Comparison of ENCODE assay signal across 18 cellular contexts in the genomic region with DNA sequence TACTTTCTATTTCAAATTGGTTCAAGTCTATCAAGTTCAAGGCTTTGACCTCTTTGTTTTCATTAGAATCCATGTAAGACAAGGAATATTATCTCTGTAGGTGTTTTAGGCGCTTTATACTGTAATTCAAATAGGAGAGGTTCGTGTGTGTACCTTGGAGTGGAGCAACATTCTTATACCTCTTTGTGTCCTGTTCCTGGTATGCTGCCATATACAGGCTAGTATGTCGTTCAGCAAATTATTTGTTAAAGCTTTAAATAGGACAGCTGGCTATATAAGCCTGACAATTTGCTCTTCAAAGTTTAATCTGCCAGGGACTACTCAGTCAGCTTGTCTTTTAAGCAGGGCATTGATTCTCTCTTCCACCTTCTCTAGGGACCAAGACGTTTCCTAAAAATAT. TPM values are rescaled to one million over a fixed set of nuclear protein-coding genes. Genes with fewer than 3 reads are reported as not detected.
DNase-seq lines count a peak whose midpoint lies in the region; ATAC-seq, FAIRE-seq and TF ChIP-seq lines count a peak whose summit lies in the region.
"Had no signal": no experiment of that assay in that cellular context is flagged by ENCODE, and none has a peak within 500 bp of the region (broad histone marks: within the 10 kb centered on the region; RNA-seq: fewer than 3 reads in every experiment).

No MANE protein-coding gene starts in this region.

- CTCF ChIA-PET in PC-3 (lab: Charles Lee), result interaction anchor here (0.5 kb wide), 1 partner anchor 1874 kb away, joined by 3 read pairs; no protein-coding TSS in a partner anchor

- H3K27me3 ChIP-seq in Loucy (ENCODE audit: insufficient read depth, low read length, poor library complexity, severe bottlenecking) (no peaks in the 10 kb centered on the region), PC-3 (ENCODE audit: low read length) (no peaks in the 10 kb centered on the region), Peyer's patch (no peaks in the 10 kb centered on the region)
- H3K27me3 ChIP-seq: BE2C had no signal

- H3K4me1 ChIP-seq in Loucy (ENCODE audit: insufficient read depth, low read length, poor library complexity, severe bottlenecking), result no peaks in the 10 kb centered on the region
- peaks cover 18% of the 10 kb centered on the region for H3K4me1 ChIP-seq in PC-3 (ENCODE audit: insufficient read depth, low read length)
- no peaks in the 10 kb centered on the region for H3K4me1 ChIP-seq in Peyer's patch
- H3K4me1 ChIP-seq: BE2C had no signal

- H3K9ac ChIP-seq in Loucy (ENCODE audit: low read depth, low read length, poor library complexity, severe bottlenecking), result no peak overlapping the region
- no peak overlapping the region for H3K9ac ChIP-seq in PC-3 (ENCODE audit: low read length)
- H3K9ac ChIP-seq: KMS-11 had no signal

- no peak for ATAC-seq in PC-3
- ATAC-seq: HepG2, T-cell had no signal

- H3K9me2 ChIP-seq in Loucy (replicated peaks; ENCODE audit: low read depth, low read length) (no peaks in the 10 kb centered on the region), PC-3 (replicated peaks; ENCODE audit: low read length) (no peaks in the 10 kb centered on the region)

- peak overlapping the region; percentile 37; the same call in 1 of the 2 replicates for H2AFZ ChIP-seq in Loucy (ENCODE audit: low read length)
- peak overlapping the region; percentile 26; the same call in 1 of the 2 replicates for H2AFZ ChIP-seq in PC-3 (ENCODE audit: low read length)

- no TSS peak for BruUV-seq in PC-3 (replicated peaks; lab: Mats Ljungman, UMichigan)

- TF ChIP-seq CTCF in Loucy (conservative IDR thresholded peaks at IDR 0.05; ENCODE audit: low read length), result no peak
- no peak for TF ChIP-seq CTCF in PC-3 (conservative IDR thresholded peaks at IDR 0.05; ENCODE audit: low read depth, low read length)
- no peak for TF ChIP-seq CTCF in Peyer's patch (IDR thresholded peaks at IDR 0.05)

- POLR2A ChIA-PET in PC-3 (lab: Charles Lee; ENCODE audit: unreplicated experiment), result no interaction called here

- intact Hi-C loops in PC-3 (cut with micrococcal nuclease), result loop anchor here (5.0 to 10.0 kb wide), 4 partner anchors 219 to 1582 kb away; partner anchors contain the start of gene VWC2L

- DNase-seq in DMS153 (lab: John Stamatoyannopoulos, UW) (peak; percentile 11), NCI-H524 treated with DMSO at 0.1 percent for 48 hours (lab: John Stamatoyannopoulos, UW) (peak; percentile 50), PC-3 (no peak), Peyer's patch (no peak), erythroblast (lab: John Stamatoyannopoulos, UW) (no peak), urothelium cell line (ENCODE audit: low spot score) (no peak)
- no peak for DNase-seq in activated naive CD4-positive, alpha-beta T cell (lab: John Stamatoyannopoulos, UW)
- DNase-seq: BE2C; CD4-positive, alpha-beta memory T cell; EL; NCI-H1694 treated with DMSO at 0.1 percent for 48 hours; T-cell; T1000 had no signal

- H3K27ac ChIP-seq in PC-3 (ENCODE audit: low read length) (no peak overlapping the region), Peyer's patch (no peak overlapping the region)
- H3K27ac ChIP-seq: KMS-11, SK-N-MC had no signal

- TF ChIP-seq POLR2A in Peyer's patch (IDR thresholded peaks at IDR 0.05) (no peak), erythroblast (IDR thresholded peaks at IDR 0.05; ENCODE audit: low read length) (no peak)

- no peaks in the 10 kb centered on the region for H3K9me3 ChIP-seq in Loucy (ENCODE audit: insufficient read depth, low read depth, low read length)
- H3K9me3 ChIP-seq in PC-3 (ENCODE audit: low read length), result no peaks in the 10 kb centered on the region
- H3K9me3 ChIP-seq in Peyer's patch, result no peaks in the 10 kb centered on the region
- H3K9me3 ChIP-seq: BE2C had no signal

- H3K36me3 ChIP-seq in Loucy (ENCODE audit: insufficient read depth, low read length) (no peaks in the 10 kb centered on the region), PC-3 (ENCODE audit: low read depth, low read length) (no peaks in the 10 kb centered on the region), Peyer's patch (no peaks in the 10 kb centered on the region)
- H3K36me3 ChIP-seq: BE2C had no signal

- no peak overlapping the region for H3K4me3 ChIP-seq in Loucy (ENCODE audit: low read length, poor library complexity, severe bottlenecking)
- no peak overlapping the region for H3K4me3 ChIP-seq in PC-3 (ENCODE audit: low read length)
- no peak overlapping the region for H3K4me3 ChIP-seq in Peyer's patch
- H3K4me3 ChIP-seq: SK-N-MC had no signal

- FAIRE-seq in urothelium cell line (lab: Jason Lieb, UNC), result no peak
- FAIRE-seq: H54, HepG2 had no signal

- H3K4me2 ChIP-seq in Loucy (ENCODE audit: low read depth, low read length, poor library complexity, severe bottlenecking) (no peak overlapping the region), PC-3 (ENCODE audit: low read length) (no peak overlapping the region)
- H3K4me2 ChIP-seq: KMS-11 had no signal

- no peaks in the 10 kb centered on the region for H3F3A ChIP-seq in Loucy (ENCODE audit: low read depth)
- no peaks in the 10 kb centered on the region for H3F3A ChIP-seq in PC-3 (ENCODE audit: low read length, unreplicated experiment)

- H4K20me1 ChIP-seq in Loucy (ENCODE audit: insufficient read depth, low read length, poor library complexity, severe bottlenecking), result no peaks in the 10 kb centered on the region
- H4K20me1 ChIP-seq in PC-3 (ENCODE audit: low read length), result no peaks in the 10 kb centered on the region

- no peaks in the 10 kb centered on the region for H3K79me2 ChIP-seq in Loucy (ENCODE audit: insufficient read depth, low read length)
- no peaks in the 10 kb centered on the region for H3K79me2 ChIP-seq in PC-3 (ENCODE audit: low read length)

RNA-seq across cellular contexts. Expression of gene SPAG16, which starts 31.1 kb away (rescaled TPM):
- 14.9 and 17.2 TPM in 2 replicates for total RNA-seq in PC-3 (2014; rRNA removed)
- 10 to 100 TPM in 2 of 4 donors, 1 to 10 TPM in 2; 5.5 to 43.7 (median 10.0) TPM for total RNA-seq in Peyer's patch

Comparison
In these comparisons a context has a peak if more than half of its experiments do, and no peak if none do; other contexts are left out.
1. DNase-seq: peak in DMS153 (single experiment) and NCI-H524 treated with DMSO at 0.1 percent for 48 hours (single experiment); none in PC-3 (single experiment), Peyer's patch (0 of 3), erythroblast (0 of 2), activated naive CD4-positive, alpha-beta T cell (0 of 4) and urothelium cell line (single experiment).